Comparison of ENCODE assay signal across 13 cellular contexts in the genomic region with DNA sequence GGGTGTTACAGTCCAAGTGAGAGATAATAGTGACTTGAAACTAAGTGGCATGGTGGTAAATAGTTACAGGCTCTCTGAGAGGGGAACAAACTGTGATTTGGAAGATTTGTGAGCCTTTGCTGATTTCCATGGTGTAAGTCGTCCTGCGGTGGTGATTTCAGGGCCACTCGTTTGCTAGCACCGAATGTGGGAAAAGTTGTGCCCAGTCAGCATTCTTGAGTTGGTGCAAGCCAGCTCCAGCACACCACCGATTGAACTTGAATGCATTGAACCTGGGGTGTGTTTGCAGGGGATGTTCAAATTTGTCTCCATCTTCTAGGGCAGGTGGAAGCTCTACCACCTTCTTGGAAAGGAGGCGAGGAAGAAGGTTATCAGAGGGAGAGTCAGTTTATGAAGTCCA. TPM values are rescaled to one million over a fixed set of nuclear protein-coding genes. Genes with fewer than 3 reads are reported as not detected.
DNase-seq lines count a peak whose midpoint lies in the region; ATAC-seq, FAIRE-seq and TF ChIP-seq lines count a peak whose summit lies in the region.
"Had no signal": no experiment of that assay in that cellular context is flagged by ENCODE, and none has a peak within 500 bp of the region (broad histone marks: within the 10 kb centered on the region; RNA-seq: fewer than 3 reads in every experiment).

No MANE protein-coding gene starts in this region.

- peak overlapping the region in 1 of 2 experiments; percentile 26 for H3K14ac ChIP-seq in mesenchymal stem cell (ENCODE audit: low read length in 2 of 2)

- no peak overlapping the region for H3K18ac ChIP-seq in mesenchymal stem cell (ENCODE audit: low read depth in 1 of 2, low read length in 2 of 2)

- H3K27ac ChIP-seq in A549 (no peak overlapping the region), dorsolateral prefrontal cortex (peak overlapping the region in 53 of 59 donors; percentile 8 to 81 (median 62)), rectal smooth muscle tissue (ENCODE audit: low read depth, low read length) (no peak overlapping the region), mesenchymal stem cell (ENCODE audit: low read length, poor library complexity, severe bottlenecking) (no peak overlapping the region)

- intact Hi-C loops in dorsolateral prefrontal cortex (cut with DNase I): no loop called here

- H2AK5ac ChIP-seq in mesenchymal stem cell (ENCODE audit: low read length, severe bottlenecking): no peak overlapping the region

- H3K23ac ChIP-seq in mesenchymal stem cell (ENCODE audit: low read length in 2 of 2): no peak overlapping the region

- H4K91ac ChIP-seq in mesenchymal stem cell (ENCODE audit: low read length): no peak overlapping the region

- POLR2A ChIA-PET in A549 (lab: Yijun Ruan, JAX): no interaction called here

- no peak overlapping the region for H2BK15ac ChIP-seq in mesenchymal stem cell (ENCODE audit: low read depth, poor library complexity, severe bottlenecking)

- H3K79me1 ChIP-seq in mesenchymal stem cell (replicated peaks; ENCODE audit: low read length, poor library complexity, severe bottlenecking): peaks cover 36% of the 10 kb centered on the region

- H3K36me3 ChIP-seq in Loucy (ENCODE audit: insufficient read depth, low read length): peaks cover 12% of the 10 kb centered on the region; the same call in 1 of the 2 replicates
- H3K36me3 ChIP-seq in rectal smooth muscle tissue (ENCODE audit: control insufficient read depth, insufficient read depth, low read length): peaks cover 2% of the 10 kb centered on the region
- peaks cover 10 to 19% of the 10 kb centered on the region in 2 experiments for H3K36me3 ChIP-seq in mesenchymal stem cell (ENCODE audit: control insufficient read depth in 1 of 2, insufficient read depth in 2 of 2, low read depth in 1 of 2, low read length in 2 of 2)

- no peaks in the 10 kb centered on the region for H3K9me2 ChIP-seq in Loucy (replicated peaks; ENCODE audit: low read depth, low read length)

- no peak overlapping the region; the same call in 1 of the 2 replicates for H2AFZ ChIP-seq in Loucy (ENCODE audit: low read length)
- no peak overlapping the region for H2AFZ ChIP-seq in mesenchymal stem cell (ENCODE audit: low read depth, low read length)

- no peaks in the 10 kb centered on the region for H3K9me3 ChIP-seq in A549
- H3K9me3 ChIP-seq in Loucy (ENCODE audit: insufficient read depth, low read depth, low read length): no peaks in the 10 kb centered on the region
- H3K9me3 ChIP-seq in mesenchymal stem cell (ENCODE audit: control insufficient read depth, low read length): no peaks in the 10 kb centered on the region

- H3K9ac ChIP-seq in Loucy (ENCODE audit: low read depth, low read length, poor library complexity, severe bottlenecking) (peak overlapping the region; percentile 63), rectal smooth muscle tissue (ENCODE audit: low read length) (no peak overlapping the region), mesenchymal stem cell (ENCODE audit: low read length) (no peak overlapping the region)

- no peaks in the 10 kb centered on the region for H4K20me1 ChIP-seq in Loucy (ENCODE audit: insufficient read depth, low read length, poor library complexity, severe bottlenecking)

- peaks cover 33% of the 10 kb centered on the region; the same call in 1 of the 2 replicates for H3K79me2 ChIP-seq in Loucy (ENCODE audit: insufficient read depth, low read length)

- H3K4ac ChIP-seq in mesenchymal stem cell (ENCODE audit: low read depth in 1 of 2, low read length in 2 of 2): no peak overlapping the region

- H2BK120ac ChIP-seq in mesenchymal stem cell (ENCODE audit: low read depth, low read length): no peak overlapping the region

- FAIRE-seq in A549 (lab: Jason Lieb, UNC): no peak

- H3K4me3 ChIP-seq in A549 (no peak overlapping the region), Loucy (ENCODE audit: low read length, poor library complexity, severe bottlenecking) (peak overlapping the region; percentile 58), dorsolateral prefrontal cortex (peak overlapping the region in 1 of 59 donors; percentile 41), rectal smooth muscle tissue (ENCODE audit: low read length) (peak overlapping the region; percentile 15), mesenchymal stem cell (ENCODE audit: insufficient read depth in 1 of 2, low read depth in 1 of 2, low read length in 2 of 2) (no peak overlapping the region)

- TF ChIP-seq RAD21 in A549 (conservative IDR thresholded peaks at IDR 0.05 in 1 of 2, IDR thresholded peaks at IDR 0.05 in 1 of 2): no peak

- H2BK12ac ChIP-seq in mesenchymal stem cell (ENCODE audit: low read length in 2 of 2): no peak overlapping the region

- H3K4me1 ChIP-seq in A549: 0 out of 3 replicates have a peak, but pooled peaks cover 4% of the 10 kb centered on the region
- peaks cover 62% of the 10 kb centered on the region for H3K4me1 ChIP-seq in Loucy (ENCODE audit: insufficient read depth, low read length, poor library complexity, severe bottlenecking)
- H3K4me1 ChIP-seq in rectal smooth muscle tissue (ENCODE audit: control insufficient read depth, insufficient read depth, low read length): peaks cover 12% of the 10 kb centered on the region
- H3K4me1 ChIP-seq in mesenchymal stem cell (ENCODE audit: control insufficient read depth, insufficient read depth, low read depth, low read length): peaks cover 14% of the 10 kb centered on the region

- no peak overlapping the region for H4K8ac ChIP-seq in mesenchymal stem cell (ENCODE audit: low read length)

- TF ChIP-seq EP300 in A549 (IDR thresholded peaks at IDR 0.05): no peak

- no peaks in the 10 kb centered on the region for H3K27me3 ChIP-seq in Loucy (ENCODE audit: insufficient read depth, low read length, poor library complexity, severe bottlenecking)
- H3K27me3 ChIP-seq in dorsolateral prefrontal cortex: no peaks in the 10 kb centered on the region
- no peaks in the 10 kb centered on the region for H3K27me3 ChIP-seq in rectal smooth muscle tissue (ENCODE audit: control insufficient read depth, insufficient read depth, low read length)
- H3K27me3 ChIP-seq in mesenchymal stem cell (ENCODE audit: control insufficient read depth in 1 of 2, insufficient read depth in 1 of 2, low read length in 2 of 2): no peaks in the 10 kb centered on the region

- no peak for ATAC-seq in A549

- DNase-seq in A549 (ENCODE audit: low read depth in 1 of 2, low spot score in 1 of 2) (no peak), dorsolateral prefrontal cortex (no peak), mesenchymal stem cell (no peak), NCI-H748 (lab: John Stamatoyannopoulos, UW; ENCODE audit: unreplicated experiment) (no peak), superior temporal gyrus (ENCODE audit: extremely low spot score) (no peak)
- no peak for DNase-seq in stimulated activated naive CD4-positive, alpha-beta T cell treated with Interleukin-2 at 50 U/mL for 16 hours (lab: John Stamatoyannopoulos, UW)
- DNase-seq: DMS53, endodermal cell, left cardiac atrium, NCI-H1048, retina had no signal

- H2BK5ac ChIP-seq in mesenchymal stem cell (ENCODE audit: low read depth, low read length, poor library complexity, severe bottlenecking): no peak overlapping the region

- H3K4me2 ChIP-seq in A549 (no peak overlapping the region), Loucy (ENCODE audit: low read depth, low read length, poor library complexity, severe bottlenecking) (peak overlapping the region; percentile 84), mesenchymal stem cell (ENCODE audit: low read length, poor library complexity, severe bottlenecking) (no peak overlapping the region)

- whole genome bisulfite sequencing in A549 (ENCODE audit: missing lambda C conversion rate): 94% methylated on average over 6 of the region's 6 CpGs
- 95% methylated on average over 6 of the region's 6 CpGs for WGBS in mesenchymal stem cell

- TF ChIP-seq CTCF in A549 (IDR thresholded peaks at IDR 0.05) (no peak), Loucy (conservative IDR thresholded peaks at IDR 0.05; ENCODE audit: low read length) (no peak), dorsolateral prefrontal cortex (IDR thresholded peaks at IDR 0.05 in 54 of 56, conservative IDR thresholded peaks at IDR 0.05 in 2 of 56; ENCODE audit: low read depth in 1 of 56, partially characterized antibody in 56 of 56) (no peak)

- CTCF ChIA-PET in A549 (lab: Yijun Ruan, JAX): interaction anchor here (0.9 to 3.3 kb wide), 2 partner anchors 15 to 23 kb away, joined by 4 to 17 read pairs; no protein-coding TSS in a partner anchor

- TF ChIP-seq POLR2A in A549 (IDR thresholded peaks at IDR 0.05; ENCODE audit: low read length): no peak

- peaks cover 5% of the 10 kb centered on the region for H3F3A ChIP-seq in Loucy (ENCODE audit: low read depth)

TF ChIP-seq in A549, 52 proteins besides CTCF, POLR2A, EP300 and RAD21 (continues in another document):
- TF ChIP-seq MAZ (IDR thresholded peaks at IDR 0.05; ENCODE audit: borderline replicate concordance, low read depth, low read length): no peak
- peak; percentile 88 for TF ChIP-seq MAFK (IDR thresholded peaks at IDR 0.05; ENCODE audit: partially characterized antibody)

RNA-seq across cellular contexts. Expression of gene MAPKBP1, which starts 21.7 kb away (rescaled TPM):
- 2.5 and 4.3 TPM in 2 replicates for polyA plus RNA-seq in A549 (2011; rRNA removed)
- polyA plus RNA-seq in A549 (2012; cell fraction: cytosol; rRNA removed): 2.2 and 3.1 TPM in 2 replicates
- polyA plus RNA-seq in A549 (2012; cell fraction: nucleus; rRNA removed): 15.6 and 17.5 TPM in 2 replicates
- 6.1 to 6.2 TPM (median 6.1 TPM) in 3 replicates for polyA plus RNA-seq in A549 (2017; fragmentation: RNase III; extraction: RNeasy Plus Mini Kit Qiagen cat#74134 plus additional on column Dnase treatment)
- 12.4 and 18.0 TPM in 2 replicates for polyA minus RNA-seq in A549 (2011; rRNA and poly(A)+ RNA removed)
- 100 to 1,000 TPM in 22 of 120 experiments, 10 to 100 TPM in 98; 50.5 to 136 (median 77.6) TPM for total RNA-seq in dorsolateral prefrontal cortex
- 9.1 TPM for polyA plus RNA-seq in mesenchymal stem cell (2013, experiment 1 of 2)
- polyA plus RNA-seq in mesenchymal stem cell (2013, experiment 2 of 2): 8.2 TPM

RNA-seq across cellular contexts. Expression of gene JMJD7, which starts 31.9 kb away (rescaled TPM):
- 3.1 and 3.8 TPM in 2 replicates for polyA plus RNA-seq in A549 (2011; rRNA removed)
- polyA plus RNA-seq in A549 (2012; cell fraction: cytosol; rRNA removed): 5.7 and 6.1 TPM in 2 replicates
- 15.8 and 21.4 TPM in 2 replicates for polyA plus RNA-seq in A549 (2012; cell fraction: nucleus; rRNA removed)
- 3.0 to 3.9 TPM (median 3.4 TPM) in 3 replicates for polyA plus RNA-seq in A549 (2017; fragmentation: RNase III; extraction: RNeasy Plus Mini Kit Qiagen cat#74134 plus additional on column Dnase treatment)
- polyA minus RNA-seq in A549 (2011; rRNA and poly(A)+ RNA removed): 1.2 and 3.7 TPM in 2 replicates
- 10 to 100 TPM; 13.4 to 55.9 (median 25.6) TPM for total RNA-seq in dorsolateral prefrontal cortex
- polyA plus RNA-seq in mesenchymal stem cell (2013, experiment 1 of 2): 2.6 TPM
- polyA plus RNA-seq in mesenchymal stem cell (2013, experiment 2 of 2): 2.5 TPM

RNA-seq across cellular contexts. Expression of gene PLA2G4B, which starts 42.7 kb away (rescaled TPM):
- polyA plus RNA-seq in A549 (2011; rRNA removed) (1.7 and 2.6 TPM in 2 replicates), A549 (2017; fragmentation: RNase III; extraction: RNeasy Plus Mini Kit Qiagen cat#74134 plus additional on column Dnase treatment) (2.2 to 2.7 TPM (median 2.2 TPM) in 3 replicates)
- 2.4 TPM in 2 replicates for polyA plus RNA-seq in A549 (2012; cell fraction: cytosol; rRNA removed)
- 32.2 and 37.9 TPM in 2 replicates for polyA plus RNA-seq in A549 (2012; cell fraction: nucleus; rRNA removed)
- polyA minus RNA-seq in A549 (2011; rRNA and poly(A)+ RNA removed): 0.68 and 1.7 TPM in 2 replicates
- 10 to 100 TPM in 111 of 120 experiments, 1 to 10 TPM in 9; 5.4 to 41.6 (median 19.1) TPM for total RNA-seq in dorsolateral prefrontal cortex
- 3.3 TPM for polyA plus RNA-seq in mesenchymal stem cell (2013, experiment 1 of 2)
- polyA plus RNA-seq in mesenchymal stem cell (2013, experiment 2 of 2): 2.0 TPM

Comparison
In these comparisons a context has a peak if more than half of its experiments do, and no peak if none do; other contexts are left out.
1. H3K27ac ChIP-seq: peak in dorsolateral prefrontal cortex (53 of 59); none in A549 (0 of 2), rectal smooth muscle tissue (single experiment) and mesenchymal stem cell (single experiment).
2. H3K4me3 ChIP-seq: peak in Loucy (single experiment) and rectal smooth muscle tissue (single experiment); none in A549 (single experiment) and mesenchymal stem cell (0 of 2).